In genomic region chr2:237695201-237695780, GRCh38 we compare ENCODE assay signal across 8 cellular contexts.
DNase-seq lines count a peak whose midpoint lies in the region; ATAC-seq and TF ChIP-seq lines count a peak whose summit lies in the region.

No MANE protein-coding gene starts in this region.

- peak; percentile 16 for ATAC-seq in activated CD8-positive, alpha-beta memory T cell treated with anti-CD3 and anti-CD28 coated beads, Interleukin-2, amount 10 ng/mL, durations not matched to agents 7 days and 5 days
- no peak for ATAC-seq in body of pancreas
- peak; percentile 14 for ATAC-seq in memory B cell (ENCODE audit: low read depth)
- no peak for ATAC-seq in GM19023 (IDR thresholded peaks at IDR 0.05; ENCODE audit: unreplicated experiment)
- no peak for ATAC-seq in GM21360 (IDR thresholded peaks at IDR 0.05; ENCODE audit: unreplicated experiment)

- peak overlapping the region; percentile 94 for H3K27ac Mint-ChIP-seq in activated CD8-positive, alpha-beta memory T cell treated with anti-CD3 and anti-CD28 coated beads, Interleukin-2, amount 10 ng/mL, durations not matched to agents 7 days and 5 days
- H3K27ac Mint-ChIP-seq in memory B cell = peak overlapping the region; percentile 84

- CTCF ChIA-PET in activated CD8-positive, alpha-beta memory T cell treated with anti-CD3 and anti-CD28 coated beads, Interleukin-2, amount 10 ng/mL, durations not matched to agents 7 days and 5 days (lab: Charles Lee) = interaction anchor here (1.3 to 12.8 kb wide), 3 partner anchors 12 to 49 kb away, joined by 3 to 210 read pairs (median 44); no protein-coding TSS in a partner anchor

- no peak for TF ChIP-seq CTCF in body of pancreas (IDR thresholded peaks at IDR 0.05)

- H3K4me3 Mint-ChIP-seq in activated CD8-positive, alpha-beta memory T cell treated with anti-CD3 and anti-CD28 coated beads, Interleukin-2, amount 10 ng/mL, durations not matched to agents 7 days and 5 days = peak overlapping the region; percentile 97
- peak overlapping the region; percentile 86 for H3K4me3 Mint-ChIP-seq in memory B cell

- H3K9me3 Mint-ChIP-seq in activated CD8-positive, alpha-beta memory T cell treated with anti-CD3 and anti-CD28 coated beads, Interleukin-2, amount 10 ng/mL, durations not matched to agents 7 days and 5 days (ENCODE audit: low read depth) = no peaks in the 10 kb centered on the region
- no peaks in the 10 kb centered on the region for H3K9me3 Mint-ChIP-seq in memory B cell

- TF ChIP-seq POLR2A in body of pancreas (IDR thresholded peaks at IDR 0.05) = no peak

- H3K27me3 ChIP-seq in body of pancreas = no peaks in the 10 kb centered on the region

- WGBS in body of pancreas, 2 donors = 60 to 77% methylated on average over 7 of the region's 7 CpGs

- peaks cover 59% of the 10 kb centered on the region for H3K4me1 ChIP-seq in body of pancreas

- intact Hi-C loops in body of pancreas (cut with DNase I) = no loop called here

- peaks cover 51% of the 10 kb centered on the region for H3K4me1 Mint-ChIP-seq in activated CD8-positive, alpha-beta memory T cell treated with anti-CD3 and anti-CD28 coated beads, Interleukin-2, amount 10 ng/mL, durations not matched to agents 7 days and 5 days
- H3K4me1 Mint-ChIP-seq in memory B cell = peaks cover 56% of the 10 kb centered on the region

- peak; percentile 67 for DNase-seq in activated CD8-positive, alpha-beta memory T cell treated with anti-CD3 and anti-CD28 coated beads, Interleukin-2, amount 10 ng/mL, durations not matched to agents 7 days and 5 days
- no peak for DNase-seq in activated CD8-positive, alpha-beta memory T cell treated with anti-CD3 and anti-CD28 coated beads, Interleukin-2, amount 50 U/mL, for 4 hours
- DNase-seq in NCI-H69 (lab: John Stamatoyannopoulos, UW) = peak; percentile 57
- DNase-seq in body of pancreas = no peak
- no peak for DNase-seq in memory B cell (ENCODE audit: low spot score in 2 of 2)
- no peak for DNase-seq in caudate nucleus (lab: John Stamatoyannopoulos, UW)

- H3K27ac ChIP-seq in body of pancreas (peak overlapping the region in 3 of 4 donors; percentile 2 to 95 (median 12)), caudate nucleus (ENCODE audit: low read depth, low read length) (no peak overlapping the region)

- no peaks in the 10 kb centered on the region for H3K9me3 ChIP-seq in body of pancreas

- no peak overlapping the region for H3K4me3 ChIP-seq in body of pancreas

- H3K27me3 Mint-ChIP-seq in activated CD8-positive, alpha-beta memory T cell treated with anti-CD3 and anti-CD28 coated beads, Interleukin-2, amount 10 ng/mL, durations not matched to agents 7 days and 5 days = no peaks in the 10 kb centered on the region
- no peaks in the 10 kb centered on the region for H3K27me3 Mint-ChIP-seq in memory B cell

- no peaks in the 10 kb centered on the region for H3K36me3 ChIP-seq in body of pancreas (replicated peaks in 1 of 2; ENCODE audit: insufficient read depth in 1 of 2, low read depth in 2 of 2)

- H3K36me3 Mint-ChIP-seq in activated CD8-positive, alpha-beta memory T cell treated with anti-CD3 and anti-CD28 coated beads, Interleukin-2, amount 10 ng/mL, durations not matched to agents 7 days and 5 days = peaks cover 30% of the 10 kb centered on the region
- H3K36me3 Mint-ChIP-seq in memory B cell = peaks cover 1% of the 10 kb centered on the region

Comparison
In these comparisons a context has a peak if more than half of its experiments do, and no peak if none do; other contexts are left out.
1. DNase-seq: peak in activated CD8-positive, alpha-beta memory T cell treated with anti-CD3 and anti-CD28 coated beads, Interleukin-2, amount 10 ng/mL, durations not matched to agents 7 days and 5 days (single experiment) and NCI-H69 (single experiment); none in activated CD8-positive, alpha-beta memory T cell treated with anti-CD3 and anti-CD28 coated beads, Interleukin-2, amount 50 U/mL, for 4 hours (single experiment), body of pancreas (0 of 4), memory B cell (0 of 2) and caudate nucleus (0 of 61).
2. ATAC-seq: peak in activated CD8-positive, alpha-beta memory T cell treated with anti-CD3 and anti-CD28 coated beads, Interleukin-2, amount 10 ng/mL, durations not matched to agents 7 days and 5 days (single experiment) and memory B cell (single experiment); none in body of pancreas (single experiment), GM19023 (single experiment) and GM21360 (single experiment).